1 cellular context compared by ENCODE assay signal in genomic region chr22:32662587-32662915, GRCh38.
TF ChIP-seq lines count a peak whose summit lies in the region.

No MANE protein-coding gene starts in this region.

TF ChIP-seq in IMR-90, 13 proteins besides CTCF, POLR2A, EP300 and RAD21 (continued from another document):
- TF ChIP-seq ELK1 (IDR thresholded peaks at IDR 0.05; ENCODE audit: borderline replicate concordance, low read depth, low read length) (no peak), MAFK (IDR thresholded peaks at IDR 0.05; ENCODE audit: low read depth, low read length) (peak; percentile 71), MXI1 (IDR thresholded peaks at IDR 0.05; ENCODE audit: borderline replicate concordance, low read depth, low read length) (no peak), MAZ (IDR thresholded peaks at IDR 0.05; ENCODE audit: borderline replicate concordance, low read depth, low read length) (no peak)
- TF ChIP-seq, protein P1, sequence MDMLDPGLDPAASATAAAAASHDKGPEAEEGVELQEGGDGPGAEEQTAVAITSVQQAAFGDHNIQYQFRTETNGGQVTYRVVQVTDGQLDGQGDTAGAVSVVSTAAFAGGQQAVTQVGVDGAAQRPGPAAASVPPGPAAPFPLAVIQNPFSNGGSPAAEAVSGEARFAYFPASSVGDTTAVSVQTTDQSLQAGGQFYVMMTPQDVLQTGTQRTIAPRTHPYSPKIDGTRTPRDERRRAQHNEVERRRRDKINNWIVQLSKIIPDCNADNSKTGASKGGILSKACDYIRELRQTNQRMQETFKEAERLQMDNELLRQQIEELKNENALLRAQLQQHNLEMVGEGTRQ (IDR thresholded peaks at IDR 0.05; ENCODE audit: low read depth, low read length), result no peak
